ENCODE assay signal across 18 cellular contexts in genomic region chr2:201057089-201057499, GRCh38. TPM values are rescaled to one million over a fixed set of nuclear protein-coding genes. Genes with fewer than 3 reads are reported as not detected.
DNase-seq lines count a peak whose midpoint lies in the region; ATAC-seq and TF ChIP-seq lines count a peak whose summit lies in the region.
"Had no signal": no experiment of that assay in that cellular context is flagged by ENCODE, and none has a peak within 500 bp of the region (broad histone marks: within the 10 kb centered on the region; RNA-seq: fewer than 3 reads in every experiment).

No MANE protein-coding gene starts in this region.

- peaks cover 1% of the 10 kb centered on the region for H3K36me3 ChIP-seq in IMR-90 (ENCODE audit: control insufficient read depth, insufficient read depth, low read length)
- peaks cover 5 to 17% of the 10 kb centered on the region in 2 experiments for H3K36me3 ChIP-seq in mesenchymal stem cell (ENCODE audit: control insufficient read depth in 1 of 2, insufficient read depth in 2 of 2, low read depth in 1 of 2, low read length in 2 of 2)
- peaks cover 0 to 4% of the 10 kb centered on the region in 2 donors for H3K36me3 ChIP-seq in left lung
- H3K36me3 ChIP-seq: breast epithelium, vagina had no signal

- H3K9me1 ChIP-seq in IMR-90 (ENCODE audit: insufficient read depth, low read length), result peaks cover 7% of the 10 kb centered on the region

- peaks cover 7% of the 10 kb centered on the region for H3K36me3 Mint-ChIP-seq in chondrocyte (ENCODE audit: low read depth)

- no peak overlapping the region for H2AK5ac ChIP-seq in IMR-90 (ENCODE audit: low read depth, low read length)
- H2AK5ac ChIP-seq in mesenchymal stem cell (ENCODE audit: low read length, severe bottlenecking), result no peak overlapping the region

- H2BK5ac ChIP-seq in IMR-90 (ENCODE audit: low read depth, low read length, poor library complexity, severe bottlenecking) (no peak overlapping the region), mesenchymal stem cell (ENCODE audit: low read depth, low read length, poor library complexity, severe bottlenecking) (no peak overlapping the region)

- no TSS peak for BruUV-seq in IMR-90 (replicated peaks; lab: Mats Ljungman, UMichigan)

- no peak overlapping the region for H3K4ac ChIP-seq in IMR-90 (ENCODE audit: low read depth, low read length)
- no peak overlapping the region for H3K4ac ChIP-seq in mesenchymal stem cell (ENCODE audit: low read depth in 1 of 2, low read length in 2 of 2)

- no peak overlapping the region for H2AK9ac ChIP-seq in IMR-90 (replicated peaks; ENCODE audit: low read depth, low read length, poor library complexity)

- H3K4me1 Mint-ChIP-seq in chondrocyte (ENCODE audit: low read depth), result peaks cover 20% of the 10 kb centered on the region

- H3K9me3 ChIP-seq in IMR-90 (ENCODE audit: control insufficient read depth, insufficient read depth, low read length), result no peaks in the 10 kb centered on the region
- H3K9me3 ChIP-seq in mesenchymal stem cell (ENCODE audit: control insufficient read depth, low read length), result no peaks in the 10 kb centered on the region
- no peaks in the 10 kb centered on the region for H3K9me3 ChIP-seq in left lung
- H3K9me3 ChIP-seq: breast epithelium, vagina had no signal

- H4K8ac ChIP-seq in IMR-90 (ENCODE audit: low read depth in 2 of 2, low read length in 2 of 2) (no peak overlapping the region), mesenchymal stem cell (ENCODE audit: low read length) (no peak overlapping the region)

- no peaks in the 10 kb centered on the region for H3K27me3 Mint-ChIP-seq in chondrocyte (ENCODE audit: low read depth)

- H2BK20ac ChIP-seq in IMR-90 (ENCODE audit: low read depth, low read length), result no peak overlapping the region

- CTCF ChIA-PET in IMR-90 (lab: Yijun Ruan, JAX), result interaction anchor here (0.6 to 1.1 kb wide), 3 partner anchors 9 to 1568 kb away, joined by 3 read pairs; no protein-coding TSS in a partner anchor

- H3K9ac ChIP-seq in IMR-90 (ENCODE audit: low read depth, low read length) (no peak overlapping the region), mesenchymal stem cell (ENCODE audit: low read length) (no peak overlapping the region)

- H3K4me1 ChIP-seq in IMR-90 (ENCODE audit: control insufficient read depth, insufficient read depth, low read length) (peaks cover 2% of the 10 kb centered on the region), mesenchymal stem cell (ENCODE audit: control insufficient read depth, insufficient read depth, low read depth, low read length) (no peaks in the 10 kb centered on the region), left lung (peaks cover 0 to 46% of the 10 kb centered on the region in 2 donors)
- H3K4me1 ChIP-seq: breast epithelium had no signal

- H3K27me3 ChIP-seq in IMR-90 (ENCODE audit: control insufficient read depth, insufficient read depth, low read length) (no peaks in the 10 kb centered on the region), mesenchymal stem cell (ENCODE audit: control insufficient read depth in 1 of 2, insufficient read depth in 1 of 2, low read length in 2 of 2) (no peaks in the 10 kb centered on the region), left lung (no peaks in the 10 kb centered on the region)
- H3K27me3 ChIP-seq: breast epithelium, vagina had no signal

- TF ChIP-seq POLR2A in IMR-90 (IDR thresholded peaks at IDR 0.05; ENCODE audit: low read depth, low read length), result no peak

- H3K9me3 Mint-ChIP-seq in chondrocyte (ENCODE audit: low read depth), result no peaks in the 10 kb centered on the region

- TF ChIP-seq RAD21 in IMR-90 (IDR thresholded peaks at IDR 0.05; ENCODE audit: low read length), result no peak

- DNase-seq in IMR-90 (peak; percentile 29), chondrocyte (ENCODE audit: low spot score) (no peak), mesenchymal stem cell (peak; percentile 50), left lung (no peak), SHP77 treated with DMSO at 0.1 percent for 48 hours (lab: John Stamatoyannopoulos, UW) (no peak)
- DNase-seq in activated CD4-positive, CD25-positive, alpha-beta regulatory T cell (lab: John Stamatoyannopoulos, UW), result no peak
- DNase-seq: activated CD4-positive, alpha-beta T cell treated with anti-CD3 and anti-CD28 coated beads, Interleukin-2, amount 50 U/mL, for 48 hours; activated effector memory CD4-positive, alpha-beta T cell treated with anti-CD3 and anti-CD28 coated beads, Interleukin-2, amount 50 U/mL, for 16 hours; DND-41; NCI-H2029 treated with DMSO at 0.1 percent for 48 hours; NCI-H748 treated with DMSO at 0.1 percent for 48 hours; stimulated activated CD4-positive, alpha-beta T cell treated with anti-CD3 and anti-CD28 coated beads, Interleukin-2, amount 100 ng/mL, for 48 hours; T-helper 2 cell had no signal

- no peak overlapping the region for H3K4me3 Mint-ChIP-seq in chondrocyte (ENCODE audit: unreplicated experiment)

- H3K27ac ChIP-seq in 22Rv1 (0 out of 2 replicates have a peak overlapping the region, but pooled peaks have one; percentile 14), IMR-90 (ENCODE audit: insufficient read depth, low read length) (no peak overlapping the region), mesenchymal stem cell (ENCODE audit: low read length, poor library complexity, severe bottlenecking) (no peak overlapping the region), left lung (peak overlapping the region in 1 of 2 donors; percentile 53)
- H3K27ac ChIP-seq: vagina had no signal

- H3K4me3 ChIP-seq in IMR-90 (ENCODE audit: insufficient read depth, low read depth, low read length) (no peak overlapping the region), mesenchymal stem cell (ENCODE audit: insufficient read depth in 1 of 2, low read depth in 1 of 2, low read length in 2 of 2) (peak overlapping the region in 1 of 2 experiments; percentile 48), left lung (no peak overlapping the region)
- H3K4me3 ChIP-seq: breast epithelium, GM12878, vagina had no signal

- H3K18ac ChIP-seq in IMR-90 (ENCODE audit: low read depth, low read length), result no peak overlapping the region
- H3K18ac ChIP-seq in mesenchymal stem cell (ENCODE audit: low read depth in 1 of 2, low read length in 2 of 2), result no peak overlapping the region

- H2BK15ac ChIP-seq in IMR-90 (ENCODE audit: low read depth, low read length) (no peak overlapping the region), mesenchymal stem cell (ENCODE audit: low read depth, poor library complexity, severe bottlenecking) (no peak overlapping the region)

- H3K27ac Mint-ChIP-seq in chondrocyte (ENCODE audit: unreplicated experiment), result peak overlapping the region; percentile 43

- no peak overlapping the region for H2BK12ac ChIP-seq in mesenchymal stem cell (ENCODE audit: low read length in 2 of 2)

- no CpG with 5 or more reads among the region's 2 CpGs for WGBS in IMR-90 (ENCODE audit: extremely low coverage in 2 of 2, insufficient read length in 1 of 2), 2 experiments
- 50% methylated on average over 1 of the region's 2 CpGs for WGBS in mesenchymal stem cell

- H2AFZ ChIP-seq in IMR-90 (replicated peaks; ENCODE audit: low read length, poor library complexity) (no peak overlapping the region), mesenchymal stem cell (ENCODE audit: low read depth, low read length) (no peak overlapping the region)

- H3K4me2 ChIP-seq in IMR-90 (ENCODE audit: low read depth, low read length) (0 out of 2 replicates have a peak overlapping the region, but pooled peaks have one; percentile 20), mesenchymal stem cell (ENCODE audit: low read length, poor library complexity, severe bottlenecking) (no peak overlapping the region)

- H4K91ac ChIP-seq in IMR-90 (ENCODE audit: insufficient read depth, low read depth, low read length) (no peak overlapping the region), mesenchymal stem cell (ENCODE audit: low read length) (no peak overlapping the region)

- TF ChIP-seq CTCF in 22Rv1 (IDR thresholded peaks at IDR 0.05) (no peak), IMR-90 (conservative IDR thresholded peaks at IDR 0.05; ENCODE audit: low read depth, low read length) (no peak), chondrocyte (IDR thresholded peaks at IDR 0.05) (no peak), left lung (IDR thresholded peaks at IDR 0.05) (no peak)

- H3K23ac ChIP-seq in IMR-90 (ENCODE audit: low read depth, low read length) (no peak overlapping the region), mesenchymal stem cell (ENCODE audit: low read length in 2 of 2) (no peak overlapping the region)

- POLR2A ChIA-PET in IMR-90 (lab: Charles Lee; ENCODE audit: unreplicated experiment), result no interaction called here

- H3K79me1 ChIP-seq in IMR-90 (ENCODE audit: low read depth in 1 of 2, low read length in 2 of 2) (peaks cover 33 to 69% of the 10 kb centered on the region in 2 experiments), mesenchymal stem cell (replicated peaks; ENCODE audit: low read length, poor library complexity, severe bottlenecking) (peaks cover 21% of the 10 kb centered on the region)

- intact Hi-C loops in IMR-90 (cut with micrococcal nuclease), result no loop called here
- intact Hi-C loops in left lung (cut with DNase I), result no loop called here

- peaks cover 9% of the 10 kb centered on the region; the same call in 1 of the 2 replicates for H4K20me1 ChIP-seq in IMR-90 (ENCODE audit: insufficient read depth, low read length)

- no peak overlapping the region for H3K56ac ChIP-seq in IMR-90 (ENCODE audit: extremely low read depth, insufficient read depth, low read length)

- in situ Hi-C loops in IMR-90 (cut with MboI; ENCODE audit: low sequenced_read_pairs), result no loop called here

- H2BK120ac ChIP-seq in IMR-90 (ENCODE audit: low read depth, low read length), result no peak overlapping the region
- H2BK120ac ChIP-seq in mesenchymal stem cell (ENCODE audit: low read depth, low read length), result no peak overlapping the region

- H4K5ac ChIP-seq in IMR-90 (ENCODE audit: low read depth, low read length), result no peak overlapping the region

- H3K14ac ChIP-seq in IMR-90 (replicated peaks; ENCODE audit: low read depth, low read length), result no peak overlapping the region
- H3K14ac ChIP-seq in mesenchymal stem cell (ENCODE audit: low read length in 2 of 2), result no peak overlapping the region

- dilution Hi-C loops in IMR-90 (cut with HindIII; ENCODE audit: low sequenced_read_pairs, unreplicated experiment), result no loop called here

- ATAC-seq in IMR-90 (ENCODE audit: low read depth) (peak; percentile 53), left lung (no peak), GM19035 (IDR thresholded peaks at IDR 0.05; ENCODE audit: unreplicated experiment) (no peak)
- ATAC-seq: GM12878 had no signal

RNA-seq across cellular contexts. Expression of gene HYCC2, which starts 14.4 kb away (rescaled TPM):
- total RNA-seq in IMR-90 (2012; rRNA removed) (9.1 and 10.0 TPM in 2 replicates), chondrocyte (12.0 to 18.0 TPM (median 13.4 TPM) in 3 replicates), left lung (10 to 100 TPM; 24.2 to 37.9 TPM)
- 1.7 and 2.2 TPM in 2 replicates for polyA plus RNA-seq in IMR-90 (2012; rRNA removed)
- polyA plus RNA-seq in IMR-90 (2012; cell fraction: cytosol; rRNA removed), result 0.30 and 0.34 TPM in 2 replicates
- polyA plus RNA-seq in IMR-90 (2012; cell fraction: nucleus; rRNA removed; ENCODE audit: low replicate concordance), result 0.91 and 5.4 TPM in 2 replicates
- 4.5 TPM for polyA plus RNA-seq in mesenchymal stem cell (2013, experiment 1 of 2)
- polyA plus RNA-seq in mesenchymal stem cell (2013, experiment 2 of 2), result 4.3 TPM

RNA-seq across cellular contexts. Expression of gene NDUFB3, which starts 14.7 kb away (rescaled TPM):
- total RNA-seq in IMR-90 (2012; rRNA removed) (41.0 and 105 TPM in 2 replicates), chondrocyte (59.2 to 94.1 TPM (median 66.2 TPM) in 3 replicates), left lung (10 to 100 TPM; 92.1 to 92.9 TPM)
- 87.0 and 98.7 TPM in 2 replicates for polyA plus RNA-seq in IMR-90 (2012; rRNA removed)
- 10.7 and 24.8 TPM in 2 replicates for polyA plus RNA-seq in IMR-90 (2012; cell fraction: cytosol; rRNA removed)
- polyA plus RNA-seq in IMR-90 (2012; cell fraction: nucleus; rRNA removed; ENCODE audit: low replicate concordance), result 1.6 and 15.7 TPM in 2 replicates
- 145 TPM for polyA plus RNA-seq in mesenchymal stem cell (2013, experiment 1 of 2)
- 144 TPM for polyA plus RNA-seq in mesenchymal stem cell (2013, experiment 2 of 2)

RNA-seq across cellular contexts. Expression of gene CFLAR, which starts 58.9 kb away (rescaled TPM):
- total RNA-seq in IMR-90 (2012; rRNA removed) (48.3 and 59.9 TPM in 2 replicates), chondrocyte (29.0 to 38.3 TPM (median 35.8 TPM) in 3 replicates), left lung (100 to 1,000 TPM; 278 to 327 TPM)
- polyA plus RNA-seq in IMR-90 (2012; rRNA removed), result 23.8 and 29.2 TPM in 2 replicates
- polyA plus RNA-seq in IMR-90 (2012; cell fraction: cytosol; rRNA removed), result 8.6 and 21.0 TPM in 2 replicates
- polyA plus RNA-seq in IMR-90 (2012; cell fraction: nucleus; rRNA removed; ENCODE audit: low replicate concordance), result 32.8 and 76.8 TPM in 2 replicates
- 25.5 TPM for polyA plus RNA-seq in mesenchymal stem cell (2013, experiment 1 of 2)
- 25.2 TPM for polyA plus RNA-seq in mesenchymal stem cell (2013, experiment 2 of 2)

Comparison
In these comparisons a context has a peak if more than half of its experiments do, and no peak if none do; other contexts are left out.
1. DNase-seq: peak in IMR-90 (single experiment) and mesenchymal stem cell (single experiment); none in chondrocyte (single experiment), activated CD4-positive, CD25-positive, alpha-beta regulatory T cell (0 of 4), left lung (0 of 2) and SHP77 treated with DMSO at 0.1 percent for 48 hours (single experiment).